25 cellular contexts compared by ENCODE assay signal in the genomic region with DNA sequence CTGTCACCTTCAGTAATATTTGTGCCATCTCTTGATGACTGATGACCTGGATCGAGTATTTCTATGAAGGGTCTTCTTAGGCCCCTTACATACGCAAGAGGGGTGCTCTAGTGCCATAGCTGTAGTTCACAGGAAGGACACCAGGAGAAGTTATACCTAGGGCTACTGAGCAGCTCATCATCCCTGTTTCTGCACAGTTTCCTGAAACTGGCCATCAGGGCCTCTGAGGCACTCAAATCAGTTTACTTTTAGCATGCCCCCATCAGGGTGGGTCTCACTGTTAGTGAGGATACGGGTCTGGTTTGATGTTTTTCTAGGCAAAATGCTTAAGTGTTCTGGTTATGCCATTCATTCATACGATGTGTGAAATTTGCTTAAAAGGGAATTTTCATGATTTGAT. TPM values are rescaled to one million over a fixed set of nuclear protein-coding genes. Genes with fewer than 3 reads are reported as not detected.
A peak's percentile ranks its signal among the peaks of the same experiment; 100 is the strongest.
DNase-seq lines count a peak whose midpoint lies in the region; ATAC-seq and TF ChIP-seq lines count a peak whose summit lies in the region.
"Had no signal": no experiment of that assay in that cellular context is flagged by ENCODE, and none has a peak within 500 bp of the region (broad histone marks: within the 10 kb centered on the region; RNA-seq: fewer than 3 reads in every experiment).

No MANE protein-coding gene starts in this region.

- peaks cover 13% of the 10 kb centered on the region for H3K36me3 Mint-ChIP-seq in chondrocyte (ENCODE audit: low read depth)

- H2BK5ac ChIP-seq in mesendoderm (ENCODE audit: low read length): no peak overlapping the region

- TF ChIP-seq CTCF in GM12872 (IDR thresholded peaks at IDR 0.05; ENCODE audit: insufficient read depth, low read depth, low read length) (0 out of 3 replicates have a peak, but pooled peaks have one; percentile 15), Loucy (conservative IDR thresholded peaks at IDR 0.05; ENCODE audit: low read length) (0 out of 2 replicates have a peak, but pooled peaks have one; percentile 14), chondrocyte (IDR thresholded peaks at IDR 0.05) (peak; percentile 3), Peyer's patch (IDR thresholded peaks at IDR 0.05) (no peak)

- ATAC-seq in stimulated activated naive CD8-positive, alpha-beta T cell treated with anti-CD3 and anti-CD28 coated beads, Interleukin-15, amount 100 ng/mL, for 72 hours: no peak
- ATAC-seq: activated CD8-positive, alpha-beta T cell treated with anti-CD3 and anti-CD28 coated beads, Interleukin-2, amount 10 ng/mL, durations not matched to agents 7 days and 5 days; activated naive CD4-positive, alpha-beta T cell treated with anti-CD3 and anti-CD28 coated beads, Interleukin-2, amount 50 U/mL, for 72 hours; GM12878 had no signal

- H3K4me1 ChIP-seq in Loucy (ENCODE audit: insufficient read depth, low read length, poor library complexity, severe bottlenecking): no peaks in the 10 kb centered on the region
- no peaks in the 10 kb centered on the region for H3K4me1 ChIP-seq in mesendoderm (ENCODE audit: control insufficient read depth, low read depth, low read length)
- no peaks in the 10 kb centered on the region for H3K4me1 ChIP-seq in Peyer's patch
- H3K4me1 ChIP-seq: Caco-2, parathyroid adenoma, vagina had no signal

- no peak overlapping the region for H3K23ac ChIP-seq in mesendoderm (ENCODE audit: low read length)

- no peak overlapping the region for H3K4ac ChIP-seq in mesendoderm (ENCODE audit: low read depth, low read length)

- no peak overlapping the region for H3K4me3 ChIP-seq in Loucy (ENCODE audit: low read length, poor library complexity, severe bottlenecking)
- H3K4me3 ChIP-seq in mesendoderm (ENCODE audit: low read length): no peak overlapping the region
- no peak overlapping the region for H3K4me3 ChIP-seq in Peyer's patch
- H3K4me3 ChIP-seq: GM12878, skin epidermis, vagina had no signal

- no peak overlapping the region for H4K8ac ChIP-seq in mesendoderm (ENCODE audit: low read depth, low read length)

- H3K79me2 ChIP-seq in Loucy (ENCODE audit: insufficient read depth, low read length) (no peaks in the 10 kb centered on the region), mesendoderm (ENCODE audit: control insufficient read depth, insufficient read depth, low read length) (no peaks in the 10 kb centered on the region)
- H3K79me2 ChIP-seq: parathyroid adenoma had no signal

- H3K27me3 Mint-ChIP-seq in chondrocyte (ENCODE audit: low read depth): no peaks in the 10 kb centered on the region
- H3K27me3 Mint-ChIP-seq in stimulated activated naive CD8-positive, alpha-beta T cell treated with anti-CD3 and anti-CD28 coated beads, Interleukin-15, amount 100 ng/mL, for 72 hours: no peaks in the 10 kb centered on the region
- H3K27me3 Mint-ChIP-seq: naive B cell had no signal

- TF ChIP-seq POLR2A in Peyer's patch (IDR thresholded peaks at IDR 0.05): no peak

- no peaks in the 10 kb centered on the region for H3K9me2 ChIP-seq in Loucy (replicated peaks; ENCODE audit: low read depth, low read length)

- H3K4me2 ChIP-seq in Loucy (ENCODE audit: low read depth, low read length, poor library complexity, severe bottlenecking) (no peak overlapping the region), mesendoderm (ENCODE audit: low read length) (no peak overlapping the region)

- H3K27me3 ChIP-seq in Loucy (ENCODE audit: insufficient read depth, low read length, poor library complexity, severe bottlenecking) (no peaks in the 10 kb centered on the region), mesendoderm (ENCODE audit: insufficient read depth, low read length, poor library complexity) (no peaks in the 10 kb centered on the region), Peyer's patch (no peaks in the 10 kb centered on the region)
- H3K27me3 ChIP-seq: vagina had no signal

- H3K36me3 ChIP-seq in Loucy (ENCODE audit: insufficient read depth, low read length) (peaks cover 25% of the 10 kb centered on the region; the same call in 1 of the 2 replicates), mesendoderm (ENCODE audit: control insufficient read depth, insufficient read depth, low read length) (no peaks in the 10 kb centered on the region), Peyer's patch (peaks cover 0 to 34% (median 0%) of the 10 kb centered on the region in 3 donors)

- H3K9ac ChIP-seq in Loucy (ENCODE audit: low read depth, low read length, poor library complexity, severe bottlenecking): no peak overlapping the region
- no peak overlapping the region for H3K9ac ChIP-seq in mesendoderm (ENCODE audit: low read length)
- H3K9ac ChIP-seq: parathyroid adenoma had no signal

- H2AK5ac ChIP-seq in mesendoderm (ENCODE audit: low read length): no peak overlapping the region

- no peak overlapping the region for H3K56ac ChIP-seq in mesendoderm (ENCODE audit: low read length)

- H3K4me3 Mint-ChIP-seq in chondrocyte (ENCODE audit: unreplicated experiment): no peak overlapping the region
- no peak overlapping the region for H3K4me3 Mint-ChIP-seq in stimulated activated naive CD8-positive, alpha-beta T cell treated with anti-CD3 and anti-CD28 coated beads, Interleukin-15, amount 100 ng/mL, for 72 hours
- H3K4me3 Mint-ChIP-seq: activated CD8-positive, alpha-beta T cell treated with anti-CD3 and anti-CD28 coated beads, Interleukin-2, amount 10 ng/mL, durations not matched to agents 7 days and 5 days; naive B cell had no signal

- H3F3A ChIP-seq in Loucy (ENCODE audit: low read depth): no peaks in the 10 kb centered on the region

- WGBS in mesendoderm (ENCODE audit: extremely low coverage, insufficient coverage, low lambda C conversion rate): no CpG with 5 or more reads among the region's 4 CpGs

- H3K9me3 ChIP-seq in Loucy (ENCODE audit: insufficient read depth, low read depth, low read length) (no peaks in the 10 kb centered on the region), Peyer's patch (no peaks in the 10 kb centered on the region)
- H3K9me3 ChIP-seq: Caco-2, vagina had no signal

- no peak overlapping the region for H3K27ac Mint-ChIP-seq in chondrocyte (ENCODE audit: unreplicated experiment)
- no peak overlapping the region for H3K27ac Mint-ChIP-seq in stimulated activated naive CD8-positive, alpha-beta T cell treated with anti-CD3 and anti-CD28 coated beads, Interleukin-15, amount 100 ng/mL, for 72 hours
- H3K27ac Mint-ChIP-seq: activated CD8-positive, alpha-beta T cell treated with anti-CD3 and anti-CD28 coated beads, Interleukin-2, amount 10 ng/mL, durations not matched to agents 7 days and 5 days; naive B cell had no signal

- H3K79me1 ChIP-seq in mesendoderm (ENCODE audit: low read length): no peaks in the 10 kb centered on the region

- H3K18ac ChIP-seq in mesendoderm (ENCODE audit: low read length): no peak overlapping the region

- no peak overlapping the region for H3K27ac ChIP-seq in mesendoderm (ENCODE audit: low read depth, low read length)
- H3K27ac ChIP-seq in Peyer's patch: no peak overlapping the region
- H3K27ac ChIP-seq: parathyroid adenoma, skin epidermis, vagina had no signal

- H4K20me1 ChIP-seq in Loucy (ENCODE audit: insufficient read depth, low read length, poor library complexity, severe bottlenecking): no peaks in the 10 kb centered on the region

- H2AFZ ChIP-seq in Loucy (ENCODE audit: low read length): no peak overlapping the region
- H2AFZ ChIP-seq: parathyroid adenoma had no signal

- no peak overlapping the region for H2BK15ac ChIP-seq in mesendoderm (replicated peaks; ENCODE audit: low read depth)

- H2BK120ac ChIP-seq in mesendoderm (ENCODE audit: low read depth, low read length): no peak overlapping the region

- DNase-seq in chondrocyte (ENCODE audit: low spot score): no peak
- peak; percentile 33 for DNase-seq in mesendoderm
- no peak for DNase-seq in DMS 273 (lab: John Stamatoyannopoulos, UW; ENCODE audit: unreplicated experiment)
- no peak for DNase-seq in stimulated activated naive CD8-positive, alpha-beta T cell treated with anti-CD3 and anti-CD28 coated beads, Interleukin-15, amount 100 ng/mL, for 72 hours
- DNase-seq in putamen (ENCODE audit: low spot score): no peak
- no peak for DNase-seq in Peyer's patch
- DNase-seq: activated CD8-positive, alpha-beta T cell treated with anti-CD3 and anti-CD28 coated beads, Interleukin-2, amount 10 ng/mL, durations not matched to agents 7 days and 5 days; AML-193; Caco-2; cortex of kidney; erythroblast; head of caudate nucleus; naive B cell; NCI-H226; Right ventricle myocardium superior; stimulated activated CD4-positive, alpha-beta T cell treated with anti-CD3 and anti-CD28 coated beads, Interleukin-4, amount 100 ng/mL, for 1 hour; T-helper 1 cell had no signal

- no peaks in the 10 kb centered on the region for H3K4me1 Mint-ChIP-seq in chondrocyte (ENCODE audit: low read depth)
- peaks cover 2% of the 10 kb centered on the region for H3K4me1 Mint-ChIP-seq in stimulated activated naive CD8-positive, alpha-beta T cell treated with anti-CD3 and anti-CD28 coated beads, Interleukin-15, amount 100 ng/mL, for 72 hours
- H3K4me1 Mint-ChIP-seq: naive B cell had no signal

- peaks cover 2% of the 10 kb centered on the region for H3K9me3 Mint-ChIP-seq in chondrocyte (ENCODE audit: low read depth)
- H3K9me3 Mint-ChIP-seq in stimulated activated naive CD8-positive, alpha-beta T cell treated with anti-CD3 and anti-CD28 coated beads, Interleukin-15, amount 100 ng/mL, for 72 hours: peaks cover 0 to 1% of the 10 kb centered on the region in 2 donors

- no peak overlapping the region for H4K5ac ChIP-seq in mesendoderm (ENCODE audit: low read length)

RNA-seq across cellular contexts. Expression of gene FBLN7, which starts 20.0 kb away (rescaled TPM):
- total RNA-seq in chondrocyte (0.77 to 1.3 TPM (median 1.0 TPM) in 3 replicates), Peyer's patch (1 to 10 TPM in 3 of 4 donors, not detected in 1; 1.5 to 7.4 (median 1.9) TPM)
- polyA plus RNA-seq in mesendoderm (2013, experiment 1 of 2): 0.11 TPM
- polyA plus RNA-seq in mesendoderm (2013, experiment 2 of 2): 0.04 TPM
- total RNA-seq: G401 had no signal

Comparison
In these comparisons a context has a peak if more than half of its experiments do, and no peak if none do; other contexts are left out.
1. CTCF ChIP-seq: peak in GM12872 (single experiment), Loucy (single experiment) and chondrocyte (single experiment); none in Peyer's patch (0 of 6).